ENCODE assay signal across 11 cellular contexts in genomic region chr3:120438971-120439370, GRCh38. TPM values are rescaled to one million over a fixed set of nuclear protein-coding genes. Genes with fewer than 3 reads are reported as not detected.
DNase-seq lines count a peak whose midpoint lies in the region; ATAC-seq and TF ChIP-seq lines count a peak whose summit lies in the region.
"Had no signal": no experiment of that assay in that cellular context is flagged by ENCODE, and none has a peak within 500 bp of the region (broad histone marks: within the 10 kb centered on the region; RNA-seq: fewer than 3 reads in every experiment).

No MANE protein-coding gene starts in this region.

- TF ChIP-seq CTCF in AG04450 (IDR thresholded peaks at IDR 0.05; ENCODE audit: low read depth, low read length): no peak
- TF ChIP-seq CTCF in astrocyte of the spinal cord (IDR thresholded peaks at IDR 0.05; ENCODE audit: low read depth, low read length): no peak
- no peak for TF ChIP-seq CTCF in osteocyte (IDR thresholded peaks at IDR 0.05)
- no peak for TF ChIP-seq CTCF in Peyer's patch (IDR thresholded peaks at IDR 0.05)

- H3K9me3 Mint-ChIP-seq in osteocyte (ENCODE audit: unreplicated experiment): no peaks in the 10 kb centered on the region
- H3K9me3 Mint-ChIP-seq: effector memory CD8-positive, alpha-beta T cell; stimulated activated effector memory CD8-positive, alpha-beta T cell treated with anti-CD3 and anti-CD28 coated beads, Interleukin-12 subunit alpha, Interleukin-12 subunit beta, amount 100 ng/mL, for 72 hours had no signal

- no peaks in the 10 kb centered on the region for H3K9me3 ChIP-seq in AG04450 (ENCODE audit: control insufficient read depth, insufficient read depth, low read length)
- H3K9me3 ChIP-seq in Peyer's patch: no peaks in the 10 kb centered on the region

- intact Hi-C loops in cardiac septum (cut with DNase I): no loop called here

- TF ChIP-seq POLR2A in Peyer's patch (IDR thresholded peaks at IDR 0.05): no peak

- peaks cover 42% of the 10 kb centered on the region for H3K36me3 Mint-ChIP-seq in osteocyte (ENCODE audit: unreplicated experiment)
- H3K36me3 Mint-ChIP-seq: stimulated activated effector memory CD8-positive, alpha-beta T cell treated with anti-CD3 and anti-CD28 coated beads, Interleukin-12 subunit alpha, Interleukin-12 subunit beta, amount 100 ng/mL, for 72 hours had no signal

- H3K27ac Mint-ChIP-seq in osteocyte (ENCODE audit: unreplicated experiment): peak overlapping the region; percentile 96
- H3K27ac Mint-ChIP-seq: effector memory CD8-positive, alpha-beta T cell; stimulated activated effector memory CD8-positive, alpha-beta T cell treated with anti-CD3 and anti-CD28 coated beads, Interleukin-12 subunit alpha, Interleukin-12 subunit beta, amount 100 ng/mL, for 72 hours had no signal

- H3K27ac ChIP-seq in AG04450 (ENCODE audit: low read depth, low read length): peak overlapping the region; percentile 82
- peak overlapping the region in 2 of 4 donors; percentile 44 to 52 for H3K27ac ChIP-seq in Peyer's patch

- peaks cover 95% of the 10 kb centered on the region for H3K4me1 Mint-ChIP-seq in osteocyte (ENCODE audit: unreplicated experiment)
- H3K4me1 Mint-ChIP-seq: stimulated activated effector memory CD8-positive, alpha-beta T cell treated with anti-CD3 and anti-CD28 coated beads, Interleukin-12 subunit alpha, Interleukin-12 subunit beta, amount 100 ng/mL, for 72 hours had no signal

- CTCF ChIA-PET in AG04450 (lab: Charles Lee): interaction anchor here (1.0 to 6.6 kb wide), 6 partner anchors 10 to 122 kb away, joined by 3 to 33 read pairs (median 6); no protein-coding TSS in a partner anchor

- H3K4me3 ChIP-seq in AG04450 (ENCODE audit: low read depth, low read length): no peak overlapping the region
- no peak overlapping the region for H3K4me3 ChIP-seq in astrocyte of the spinal cord (ENCODE audit: low read depth, low read length)
- H3K4me3 ChIP-seq in Peyer's patch: no peak overlapping the region

- no peak for ATAC-seq in HG02884 (IDR thresholded peaks at IDR 0.05; ENCODE audit: unreplicated experiment)
- no peak for ATAC-seq in GM18867 (IDR thresholded peaks at IDR 0.05; ENCODE audit: unreplicated experiment)
- ATAC-seq: effector memory CD8-positive, alpha-beta T cell; stimulated activated effector memory CD8-positive, alpha-beta T cell treated with anti-CD3 and anti-CD28 coated beads, Interleukin-12 subunit alpha, Interleukin-12 subunit beta, amount 100 ng/mL, for 72 hours had no signal

- DNase-seq in AG04450 (ENCODE audit: low read depth, low spot score): peak; percentile 71
- DNase-seq in astrocyte of the spinal cord (ENCODE audit: low read depth, low spot score): peak; percentile 90
- DNase-seq in cardiac septum (ENCODE audit: low spot score): peak; percentile 86
- peak; percentile 88 for DNase-seq in osteocyte (ENCODE audit: extremely low spot score, unreplicated experiment)
- no peak for DNase-seq in HK-2 (ENCODE audit: unreplicated experiment)
- DNase-seq in Peyer's patch: no peak
- DNase-seq: effector memory CD8-positive, alpha-beta T cell; NCI-H187 had no signal

- in situ Hi-C loops in astrocyte of the spinal cord (cut with HindIII; ENCODE audit: low sequenced_read_pairs): no loop called here

- H3K27me3 ChIP-seq in AG04450 (ENCODE audit: control insufficient read depth, insufficient read depth, low read length): no peaks in the 10 kb centered on the region
- no peaks in the 10 kb centered on the region for H3K27me3 ChIP-seq in Peyer's patch

- H3K27me3 Mint-ChIP-seq in osteocyte (ENCODE audit: unreplicated experiment): no peaks in the 10 kb centered on the region

- peak overlapping the region; percentile 28 for H3K4me3 Mint-ChIP-seq in osteocyte (ENCODE audit: unreplicated experiment)
- H3K4me3 Mint-ChIP-seq: effector memory CD8-positive, alpha-beta T cell; stimulated activated effector memory CD8-positive, alpha-beta T cell treated with anti-CD3 and anti-CD28 coated beads, Interleukin-12 subunit alpha, Interleukin-12 subunit beta, amount 100 ng/mL, for 72 hours had no signal

- POLR2A ChIA-PET in AG04450 (lab: Yijun Ruan, JAX): interaction anchor here (0.8 to 2.5 kb wide), 4 partner anchors 9 to 68 kb away, joined by 3 to 32 read pairs (median 4); partner anchors contain the start of gene FSTL1

- H3K4me1 ChIP-seq in Peyer's patch: peaks cover 0 to 55% (median 0%) of the 10 kb centered on the region in 4 donors

- H3K36me3 ChIP-seq in Peyer's patch: no peaks in the 10 kb centered on the region

RNA-seq across cellular contexts. Expression of gene FSTL1, which starts 11.8 kb away (rescaled TPM):
- polyA plus RNA-seq in AG04450 (2011; rRNA removed): 1,126 and 1,300 TPM in 2 replicates
- 1,078 and 1,284 TPM in 2 replicates for polyA minus RNA-seq in AG04450 (2011; rRNA and poly(A)+ RNA removed)
- total RNA-seq in cardiac septum (140 TPM), osteocyte (2,574 and 2,723 TPM in 2 replicates), Peyer's patch (10 to 100 TPM; 22.2 to 84.2 (median 59.8) TPM)

Comparison
In these comparisons a context has a peak if more than half of its experiments do, and no peak if none do; other contexts are left out.
1. DNase-seq: peak in AG04450 (single experiment), astrocyte of the spinal cord (single experiment), cardiac septum (single experiment) and osteocyte (single experiment); none in HK-2 (single experiment) and Peyer's patch (0 of 3).
2. RNA of gene FSTL1, which starts 11.8 kb away (total RNA-seq): 2,574 to 2,723 TPM in osteocyte; 140 TPM in cardiac septum (single experiment) and 22.2 to 84.2 TPM in Peyer's patch; every median in the first group is over 10 times any median in the second.